Comparison of ENCODE assay signal across 8 cellular contexts in the genomic region with DNA sequence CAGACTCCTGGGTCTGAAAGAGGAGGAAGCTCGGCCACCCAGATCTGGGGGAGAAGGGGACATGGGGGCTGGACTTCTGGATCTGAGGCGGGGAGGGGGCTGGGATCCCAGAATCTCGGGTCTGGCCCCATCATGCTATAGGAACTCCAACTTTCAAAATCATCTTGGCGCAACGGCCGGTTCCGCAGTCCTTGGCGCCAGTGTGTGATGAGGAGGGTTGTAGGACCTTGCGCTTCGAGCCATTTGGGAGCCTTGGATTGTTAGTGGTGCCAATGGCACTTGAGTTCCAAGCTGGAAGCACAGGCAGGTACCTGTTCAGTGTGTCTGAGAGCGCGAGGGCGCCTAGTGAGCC. TPM values are rescaled to one million over a fixed set of nuclear protein-coding genes. Genes with fewer than 3 reads are reported as not detected.
DNase-seq lines count a peak whose midpoint lies in the region; ATAC-seq, FAIRE-seq and TF ChIP-seq lines count a peak whose summit lies in the region.

No MANE protein-coding gene starts in this region.

- H3K27me3 ChIP-seq in DND-41 (ENCODE audit: insufficient read depth, low read length, poor library complexity) (no peaks in the 10 kb centered on the region), PC-9 (ENCODE audit: insufficient read depth, low read depth) (no peaks in the 10 kb centered on the region), pancreas (no peaks in the 10 kb centered on the region)

- no peaks in the 10 kb centered on the region for H3K9me2 ChIP-seq in PC-9 (ENCODE audit: insufficient read depth)

- POLR2A ChIA-PET in PC-9 (lab: Charles Lee; ENCODE audit: unreplicated experiment), result interaction anchor here (0.6 to 1.2 kb wide), 9 partner anchors 24 to 502 kb away, joined by 3 to 10 read pairs (median 4); a partner anchor contains a TSS

- H3K9me3 ChIP-seq in DND-41 (ENCODE audit: insufficient read depth, low read length, severe bottlenecking) (no peaks in the 10 kb centered on the region), PC-9 (ENCODE audit: insufficient read depth, low read depth) (no peaks in the 10 kb centered on the region), pancreas (no peaks in the 10 kb centered on the region)

- BruUV-seq in PC-9 (replicated peaks; lab: Mats Ljungman, UMichigan), result TSS peak; percentile 49

- peaks cover 23% of the 10 kb centered on the region for H3K36me3 ChIP-seq in DND-41 (ENCODE audit: insufficient read depth, low read length)
- H3K36me3 ChIP-seq in PC-9 (ENCODE audit: low read depth), result peaks cover 6% of the 10 kb centered on the region; the same call in 1 of the 2 replicates
- H3K36me3 ChIP-seq in pancreas, result no peaks in the 10 kb centered on the region

- CTCF ChIA-PET in PC-9 (lab: Charles Lee), result interaction anchor here (0.7 to 2.6 kb wide), 6 partner anchors 24 to 824 kb away, joined by 3 to 11 read pairs (median 6); no protein-coding TSS in a partner anchor

- H3K4me3 ChIP-seq in DND-41 (ENCODE audit: low read depth in 1 of 2, low read length in 2 of 2) (peak overlapping the region; percentile 95 to 98), PC-9 (peak overlapping the region; percentile 97), pancreas (peak overlapping the region; percentile 10 to 80 (median 66))

- ATAC-seq in DND-41 (ENCODE audit: insufficient read depth, low read depth) (no peak), pancreas (no peak), HG02571 (IDR thresholded peaks at IDR 0.05; ENCODE audit: unreplicated experiment) (no peak), GM18519 (IDR thresholded peaks at IDR 0.05; ENCODE audit: low FRiP score, unreplicated experiment) (no peak)

- FAIRE-seq in pancreas (lab: Jason Lieb, UNC), result no peak

- H3K4me1 ChIP-seq in DND-41 (ENCODE audit: insufficient read depth, low read length) (peaks cover 45% of the 10 kb centered on the region), PC-9 (replicated peaks; ENCODE audit: insufficient read depth) (peaks cover 16% of the 10 kb centered on the region), pancreas (peaks cover 5 to 15% (median 6%) of the 10 kb centered on the region in 3 donors)

- peak overlapping the region; percentile 88 for H3K4me2 ChIP-seq in DND-41 (ENCODE audit: insufficient read depth, low read length)
- H3K4me2 ChIP-seq in PC-9, result peak overlapping the region; percentile 85

- H3K27ac ChIP-seq in DND-41 (ENCODE audit: low read length) (peak overlapping the region; percentile 99), PC-9 (no peak overlapping the region; the same call in 1 of the 2 replicates), epithelial cell of prostate (peak overlapping the region; percentile 85), pancreas (peak overlapping the region; percentile 10 to 93 (median 80))

- H3F3A ChIP-seq in PC-9 (ENCODE audit: insufficient read depth, low read depth), result peaks cover 16% of the 10 kb centered on the region

- no peak for DNase-seq in DND-41
- no peak for DNase-seq in PC-9
- no peak for DNase-seq in epithelial cell of prostate (ENCODE audit: low read depth, low spot score)
- no peak for DNase-seq in pancreas
- no peak for DNase-seq in activated CD4-positive, alpha-beta T cell treated with anti-CD3 and anti-CD28 coated beads for 1 hour
- DNase-seq in activated CD4-positive, alpha-beta T cell treated with anti-CD3 and anti-CD28 coated beads, Interleukin-2, amount 50 U/mL, for 48 hours, result no peak

- H4K20me1 ChIP-seq in DND-41 (ENCODE audit: insufficient read depth, low read length) (peaks cover 26% of the 10 kb centered on the region), PC-9 (ENCODE audit: insufficient read depth) (peaks cover 31% of the 10 kb centered on the region)

- 1 to 2% methylated on average over 12 to 13 of the region's 13 CpGs for WGBS in pancreas, 2 donors

- intact Hi-C loops in PC-9 (cut with micrococcal nuclease; ENCODE audit: unreplicated experiment) (loop anchor here (5.0 to 10.0 kb wide), 3 partner anchors 197 to 651 kb away; a partner anchor contains a TSS), pancreas (cut with DNase I) (no loop called here)

- TF ChIP-seq CTCF in DND-41 (IDR thresholded peaks at IDR 0.05; ENCODE audit: borderline replicate concordance, extremely low read depth, low read length, poor library complexity, severe bottlenecking), result no peak
- TF ChIP-seq CTCF in PC-9 (conservative IDR thresholded peaks at IDR 0.05), result no peak
- no peak for TF ChIP-seq CTCF in pancreas (IDR thresholded peaks at IDR 0.05)

- H3K9ac ChIP-seq in DND-41 (ENCODE audit: low read depth, low read length), result peak overlapping the region; percentile 93

- H2AFZ ChIP-seq in DND-41 (ENCODE audit: low read depth, low read length) (peak overlapping the region; percentile 83), PC-9 (peak overlapping the region; percentile 67)

- peaks cover 80% of the 10 kb centered on the region for H3K79me2 ChIP-seq in DND-41 (ENCODE audit: insufficient read depth, low read length)
- H3K79me2 ChIP-seq in PC-9 (ENCODE audit: low read depth), result peaks cover 76% of the 10 kb centered on the region

RNA-seq across cellular contexts. Expression of a gene that starts 0.3 kb away (rescaled TPM):
- total RNA-seq in PC-9 (2021) (175 and 179 TPM in 2 replicates), pancreas (10 to 100 TPM; 17.0 to 38.0 (median 29.1) TPM)
- 10 to 100 TPM; 43.9 to 44.9 TPM for polyA plus RNA-seq in pancreas

RNA-seq across cellular contexts. Expression of a gene that starts 0.9 kb away (rescaled TPM):
- total RNA-seq in PC-9 (2021), result 47.5 and 54.2 TPM in 2 replicates
- total RNA-seq in pancreas, result 10 to 100 TPM in 4 of 6 donors, 1 to 10 TPM in 2; 7.3 to 14.6 (median 12.2) TPM
- polyA plus RNA-seq in pancreas, result 10 to 100 TPM; 14.5 to 18.2 TPM

RNA-seq across cellular contexts. Expression of a gene that starts 22.9 kb away (rescaled TPM):
- total RNA-seq in PC-9 (2021) (1.6 and 3.5 TPM in 2 replicates), pancreas (1 to 10 TPM in 5 of 6 donors, under 1 TPM in 1; 0.98 to 6.6 (median 3.5) TPM)
- 10 to 100 TPM; 30.1 to 54.4 TPM for polyA plus RNA-seq in pancreas

RNA-seq across cellular contexts. Expression of a gene that starts 28.9 kb away (rescaled TPM):
- total RNA-seq in PC-9 (2021) (3,402 and 3,822 TPM in 2 replicates), pancreas (1,000 to 10,000 TPM in 1 of 6 donors, 100 to 1,000 TPM in 5; 394 to 1,427 (median 690) TPM)
- 1,000 to 10,000 TPM; 1,427 to 1,473 TPM for polyA plus RNA-seq in pancreas

RNA-seq across cellular contexts. Expression of a gene that starts 30.1 kb away (rescaled TPM):
- not detected in 2 replicates for total RNA-seq in PC-9 (2021)
- not detected for total RNA-seq in pancreas
- polyA plus RNA-seq in pancreas, result not detected
